Comparison of ENCODE assay signal across 12 cellular contexts in the genomic region with DNA sequence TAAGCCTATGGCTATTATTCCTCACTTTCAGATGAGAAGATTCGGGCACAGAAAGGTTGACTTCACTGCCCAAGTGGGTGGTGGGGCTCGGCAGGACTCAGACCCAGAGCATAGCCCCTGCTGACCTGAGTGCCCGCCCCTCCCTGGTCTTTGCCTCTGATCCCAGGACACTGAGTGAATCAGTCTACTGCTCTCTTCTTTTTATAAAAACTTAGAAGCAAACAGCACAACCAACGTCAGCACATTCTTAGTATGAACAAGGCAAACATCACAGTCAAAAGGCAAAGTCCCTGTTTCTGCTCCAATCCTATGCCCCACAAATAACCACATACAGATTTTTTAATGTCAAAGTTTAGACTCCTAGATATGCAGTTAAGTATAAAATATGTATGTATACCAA.
A peak's percentile ranks its signal among the peaks of the same experiment; 100 is the strongest.
DNase-seq lines count a peak whose midpoint lies in the region; ATAC-seq and TF ChIP-seq lines count a peak whose summit lies in the region.
"Had no signal": no experiment of that assay in that cellular context is flagged by ENCODE, and none has a peak within 500 bp of the region (broad histone marks: within the 10 kb centered on the region; RNA-seq: fewer than 3 reads in every experiment).

No MANE protein-coding gene starts in this region.

- H3K4me3 ChIP-seq in right cardiac atrium (ENCODE audit: low read length) = no peak overlapping the region
- H3K4me3 ChIP-seq in fibroblast of pulmonary artery (replicated peaks; ENCODE audit: low read depth, low read length) = no peak overlapping the region
- H3K4me3 ChIP-seq in neuronal stem cell (ENCODE audit: low read length in 2 of 2) = no peak overlapping the region
- H3K4me3 ChIP-seq in esophagus squamous epithelium = no peak overlapping the region
- no peak overlapping the region for H3K4me3 ChIP-seq in gastroesophageal sphincter
- H3K4me3 ChIP-seq: adrenal gland had no signal

- no peaks in the 10 kb centered on the region for H3K4me1 ChIP-seq in right cardiac atrium (ENCODE audit: control insufficient read depth, insufficient read depth, low read length)
- H3K4me1 ChIP-seq in neuronal stem cell (ENCODE audit: control insufficient read depth in 2 of 2, insufficient read depth in 1 of 2, low read depth in 1 of 2, low read length in 2 of 2) = peaks cover 7 to 17% of the 10 kb centered on the region in 2 donors
- peaks cover 0 to 12% (median 5%) of the 10 kb centered on the region in 3 donors for H3K4me1 ChIP-seq in esophagus squamous epithelium
- peaks cover 0 to 45% (median 0%) of the 10 kb centered on the region in 3 donors for H3K4me1 ChIP-seq in gastroesophageal sphincter
- H3K4me1 ChIP-seq: adrenal gland had no signal

- no peak overlapping the region for H3K14ac ChIP-seq in neuronal stem cell (ENCODE audit: low read length)

- TF ChIP-seq CTCF in fibroblast of pulmonary artery (IDR thresholded peaks at IDR 0.05; ENCODE audit: low read length, missing control alignments) (no peak), esophagus squamous epithelium (IDR thresholded peaks at IDR 0.05) (no peak), gastroesophageal sphincter (IDR thresholded peaks at IDR 0.05) (no peak)

- peak in 1 of 3 donors; percentile 24 for DNase-seq in right cardiac atrium
- DNase-seq in Right ventricle myocardium inferior (ENCODE audit: missing footprints) = no peak
- peak; percentile 27 for DNase-seq in fibroblast of pulmonary artery (ENCODE audit: low read depth)
- no peak for DNase-seq in neuronal stem cell (ENCODE audit: low spot score)
- DNase-seq in germinal center (ENCODE audit: low spot score) = no peak
- DNase-seq in activated CD4-positive, alpha-beta T cell treated with anti-CD3 and anti-CD28 coated beads for 48 hours = no peak
- DNase-seq in esophagus squamous epithelium (lab: John Stamatoyannopoulos, UW) = no peak
- DNase-seq: stimulated activated CD4-positive, alpha-beta T cell treated with anti-CD3 and anti-CD28 coated beads, Interleukin-1b, Interleukin-23, amount 100 ng/mL, for 48 hours; stimulated activated naive CD8-positive, alpha-beta T cell treated with anti-CD3 and anti-CD28 coated beads, Interleukin-15, amount 100 ng/mL, for 72 hours had no signal

- no peak overlapping the region for H3K4ac ChIP-seq in neuronal stem cell (ENCODE audit: low read length)

- H3K27me3 ChIP-seq in right cardiac atrium (ENCODE audit: control insufficient read depth, insufficient read depth) (no peaks in the 10 kb centered on the region), neuronal stem cell (ENCODE audit: control insufficient read depth in 3 of 3, insufficient read depth in 3 of 3, low read depth in 1 of 3, low read length in 3 of 3) (no peaks in the 10 kb centered on the region), esophagus squamous epithelium (no peaks in the 10 kb centered on the region), gastroesophageal sphincter (no peaks in the 10 kb centered on the region)
- H3K27me3 ChIP-seq: adrenal gland had no signal

- H2AK5ac ChIP-seq in neuronal stem cell (ENCODE audit: low read depth, low read length) = peak overlapping the region; percentile 58

- no peak overlapping the region for H3K4me2 ChIP-seq in neuronal stem cell (ENCODE audit: insufficient read depth, low read length, poor library complexity, severe bottlenecking)

- peak overlapping the region; percentile 84 for H3K18ac ChIP-seq in neuronal stem cell (ENCODE audit: low read length)

- no peak overlapping the region for H2AFZ ChIP-seq in neuronal stem cell (ENCODE audit: low read length)

- H4K91ac ChIP-seq in neuronal stem cell (ENCODE audit: low read depth, low read length, poor library complexity) = no peak overlapping the region

- H3K9ac ChIP-seq in neuronal stem cell (ENCODE audit: low read depth, low read length, poor library complexity) = no peak overlapping the region

- no peak for TF ChIP-seq POLR2A in esophagus squamous epithelium (IDR thresholded peaks at IDR 0.05)
- TF ChIP-seq POLR2A in gastroesophageal sphincter (IDR thresholded peaks at IDR 0.05) = no peak

- H3K27ac ChIP-seq in right cardiac atrium (ENCODE audit: low read length) (no peak overlapping the region), neuronal stem cell (replicated peaks; ENCODE audit: low read length) (no peak overlapping the region), esophagus squamous epithelium (no peak overlapping the region), gastroesophageal sphincter (peak overlapping the region in 2 of 4 donors; percentile 18 to 59)
- H3K27ac ChIP-seq: adrenal gland had no signal

- no peak overlapping the region for H2BK120ac ChIP-seq in neuronal stem cell (ENCODE audit: low read depth, low read length)

- intact Hi-C loops in right cardiac atrium (cut with DNase I) = no loop called here
- intact Hi-C loops in Right ventricle myocardium inferior (cut with DNase I) = no loop called here
- intact Hi-C loops in esophagus squamous epithelium (cut with DNase I) = no loop called here

- ATAC-seq in right cardiac atrium (peak; percentile 9 to 15), Right ventricle myocardium inferior (no peak), gastroesophageal sphincter (no peak)
- ATAC-seq: naive thymus-derived CD8-positive, alpha-beta T cell; stimulated activated naive CD8-positive, alpha-beta T cell treated with anti-CD3 and anti-CD28 coated beads, Interleukin-15, amount 100 ng/mL, for 72 hours had no signal

- no peak for TF ChIP-seq EP300 in gastroesophageal sphincter (IDR thresholded peaks at IDR 0.05)

- H3K36me3 ChIP-seq in neuronal stem cell (replicated peaks in 1 of 2; ENCODE audit: control insufficient read depth in 2 of 2, insufficient read depth in 2 of 2, low read length in 2 of 2) = peaks cover 18 to 63% of the 10 kb centered on the region in 2 donors
- H3K36me3 ChIP-seq in esophagus squamous epithelium = peaks cover 0 to 39% (median 0%) of the 10 kb centered on the region in 3 donors
- peaks cover 0 to 55% of the 10 kb centered on the region in 2 donors for H3K36me3 ChIP-seq in gastroesophageal sphincter

- no peak overlapping the region for H2BK12ac ChIP-seq in neuronal stem cell (ENCODE audit: low read length)

- no peaks in the 10 kb centered on the region for H3K9me3 ChIP-seq in right cardiac atrium (ENCODE audit: control insufficient read depth, low read length)
- peaks cover 4 to 11% of the 10 kb centered on the region in 2 donors for H3K9me3 ChIP-seq in neuronal stem cell (replicated peaks in 1 of 2; ENCODE audit: control insufficient read depth in 2 of 2, insufficient read depth in 1 of 2, low read depth in 1 of 2, low read length in 2 of 2)
- H3K9me3 ChIP-seq in esophagus squamous epithelium = no peaks in the 10 kb centered on the region
- H3K9me3 ChIP-seq in gastroesophageal sphincter = no peaks in the 10 kb centered on the region
- H3K9me3 ChIP-seq: adrenal gland had no signal

- no peak overlapping the region for H2BK15ac ChIP-seq in neuronal stem cell (ENCODE audit: low read length)

- H2BK5ac ChIP-seq in neuronal stem cell (ENCODE audit: low read length) = no peak overlapping the region

- no peaks in the 10 kb centered on the region for H3K79me1 ChIP-seq in neuronal stem cell (ENCODE audit: low read depth, low read length)

- no peak overlapping the region for H4K8ac ChIP-seq in neuronal stem cell (ENCODE audit: low read depth, low read length)

- WGBS in right cardiac atrium = 74% methylated on average over 4 of the region's 4 CpGs
- no CpG with 5 or more reads among the region's 4 CpGs for WGBS in neuronal stem cell (ENCODE audit: extremely low coverage in 2 of 2, insufficient read length in 2 of 2, insufficient replicate concordance in 1 of 2), 2 donors
- 81 to 83% methylated on average over 3 to 4 of the region's 4 CpGs for WGBS in esophagus squamous epithelium, 2 donors
- WGBS in gastroesophageal sphincter (ENCODE audit: low coverage in 1 of 2), 2 donors = 29% methylated on average over 1 of the region's 4 CpGs

- no peak overlapping the region for H3K23ac ChIP-seq in neuronal stem cell (ENCODE audit: low read depth, low read length, poor library complexity)

Comparison
In these comparisons a context has a peak if more than half of its experiments do, and no peak if none do; other contexts are left out.
1. ATAC-seq: peak in right cardiac atrium (2 of 2); none in Right ventricle myocardium inferior (single experiment) and gastroesophageal sphincter (single experiment).